Comparison of ENCODE assay signal across 17 cellular contexts in genomic region chr22:39214006-39214382, GRCh38. TPM values are rescaled to one million over a fixed set of nuclear protein-coding genes. Genes with fewer than 3 reads are reported as not detected.
DNase-seq lines count a peak whose midpoint lies in the region; ATAC-seq and TF ChIP-seq lines count a peak whose summit lies in the region.
"Had no signal": no experiment of that assay in that cellular context is flagged by ENCODE, and none has a peak within 500 bp of the region (broad histone marks: within the 10 kb centered on the region; RNA-seq: fewer than 3 reads in every experiment).

No MANE protein-coding gene starts in this region.

- peaks cover 29% of the 10 kb centered on the region for H3K4me1 ChIP-seq in iPS-18a (ENCODE audit: control insufficient read depth, low read depth, low read length)
- no peaks in the 10 kb centered on the region for H3K4me1 ChIP-seq in sigmoid colon

- H3K4me3 ChIP-seq in iPS-18a (ENCODE audit: low read length): peak overlapping the region; percentile 2
- H3K4me3 ChIP-seq in sigmoid colon: no peak overlapping the region
- H3K4me3 ChIP-seq: K562, mucosa of descending colon, thoracic aorta had no signal

- H3K9me3 ChIP-seq in iPS-18a (ENCODE audit: control insufficient read depth, low read depth, low read length): no peaks in the 10 kb centered on the region
- no peaks in the 10 kb centered on the region for H3K9me3 ChIP-seq in sigmoid colon
- H3K9me3 ChIP-seq: mucosa of descending colon, thoracic aorta had no signal

- ATAC-seq in HG03095 (IDR thresholded peaks at IDR 0.05; ENCODE audit: unreplicated experiment): no peak
- ATAC-seq: K562, mucosa of descending colon had no signal

- TF ChIP-seq EP300 in sigmoid colon (IDR thresholded peaks at IDR 0.05): no peak

- no peak for TF ChIP-seq POLR2A in sigmoid colon (IDR thresholded peaks at IDR 0.05)

- no peak overlapping the region for H3K9ac ChIP-seq in iPS-18a (ENCODE audit: low read length)

- H3K36me3 ChIP-seq in iPS-18a (ENCODE audit: control insufficient read depth, low read depth, low read length) (no peaks in the 10 kb centered on the region), sigmoid colon (no peaks in the 10 kb centered on the region)
- H3K36me3 ChIP-seq: thoracic aorta had no signal

- WGBS in sigmoid colon, 2 donors: 68 to 76% methylated on average over 9 of the region's 9 CpGs

- no peak overlapping the region for H3K27ac ChIP-seq in iPS-18a (ENCODE audit: low read length)
- H3K27ac ChIP-seq in sigmoid colon: no peak overlapping the region
- H3K27ac ChIP-seq: thoracic aorta had no signal

- H3K27me3 ChIP-seq in iPS-18a (ENCODE audit: control insufficient read depth, insufficient read depth, low read length) (no peaks in the 10 kb centered on the region), sigmoid colon (peaks cover 0 to 9% (median 0%) of the 10 kb centered on the region in 3 donors)

- intact Hi-C loops in sigmoid colon (cut with DNase I): no loop called here

- in situ Hi-C loops in GM13977 (cut with MboI; ENCODE audit: low pct_unique_long_range_greater_than_20kb, low sequenced_read_pairs, unreplicated experiment): no loop called here

- DNase-seq in GM13977 (ENCODE audit: low spot score) (peak; percentile 9), SW480 (ENCODE audit: low spot score) (peak; percentile 39), sigmoid colon (peak; percentile 15), GM10266 (ENCODE audit: extremely low spot score) (no peak), NCI-H1436 (lab: John Stamatoyannopoulos, UW) (no peak), SK-N-DZ (ENCODE audit: low spot score) (no peak)
- DNase-seq: mucosa of descending colon; NCI-H1105; NCI-H2171 treated with DMSO at 0.1 percent for 48 hours; nucleus accumbens; stimulated activated CD4-positive, alpha-beta T cell treated with anti-CD3 and anti-CD28 coated beads, Interleukin-4, amount 100 ng/mL, for 1 hour had no signal

- TF ChIP-seq CTCF in GM13977 (IDR thresholded peaks at IDR 0.05; ENCODE audit: extremely low read depth, insufficient read depth, missing control alignments) (no peak), sigmoid colon (IDR thresholded peaks at IDR 0.05) (no peak), GM10266 (IDR thresholded peaks at IDR 0.05; ENCODE audit: control insufficient read depth, insufficient read depth, low read depth, missing control alignments) (no peak)

RNA-seq across cellular contexts. Expression of gene PDGFB, which starts 30.8 kb away (rescaled TPM):
- 1 to 10 TPM; 3.1 to 9.6 (median 7.4) TPM for total RNA-seq in sigmoid colon
- polyA plus RNA-seq in sigmoid colon: 1 to 10 TPM; 1.4 to 5.5 (median 2.4) TPM
- polyA plus RNA-seq in SK-N-DZ (2014; cell fraction: cytosol; rRNA removed): 0.20 and 0.42 TPM in 2 replicates
- polyA plus RNA-seq in SK-N-DZ (2014; cell fraction: nucleus; rRNA removed): 0.28 and 0.76 TPM in 2 replicates
- total RNA-seq: B cell, HFFc6 had no signal

Comparison
In these comparisons a context has a peak if more than half of its experiments do, and no peak if none do; other contexts are left out.
1. DNase-seq: peak in GM13977 (single experiment), SW480 (single experiment) and sigmoid colon (single experiment); none in GM10266 (single experiment), NCI-H1436 (single experiment) and SK-N-DZ (single experiment).